ENCODE assay signal across 31 cellular contexts in genomic region chr2:9076210-9076609, GRCh38.
DNase-seq lines count a peak whose midpoint lies in the region; ATAC-seq and TF ChIP-seq lines count a peak whose summit lies in the region.
"Had no signal": no experiment of that assay in that cellular context is flagged by ENCODE, and none has a peak within 500 bp of the region (broad histone marks: within the 10 kb centered on the region; RNA-seq: fewer than 3 reads in every experiment).

No MANE protein-coding gene starts in this region.

- no peaks in the 10 kb centered on the region for H3K9me2 ChIP-seq in SK-N-SH

- no peak for TF ChIP-seq EP300 in SK-N-SH (IDR thresholded peaks at IDR 0.05; ENCODE audit: borderline replicate concordance in 1 of 2, low read depth in 1 of 2, low read length in 1 of 2)

- H4K20me1 ChIP-seq in SK-N-SH (ENCODE audit: insufficient read depth): no peaks in the 10 kb centered on the region

- H3K27ac ChIP-seq in SK-N-SH (ENCODE audit: low read depth in 2 of 2, low read length in 1 of 2) (no peak overlapping the region), testis (no peak overlapping the region)
- H3K27ac ChIP-seq: 22Rv1, body of pancreas, esophagus muscularis mucosa, neutrophil, psoas muscle had no signal

- H3K4me1 ChIP-seq in SK-N-SH (ENCODE audit: control insufficient read depth in 1 of 2, insufficient read depth in 2 of 2, low read depth in 1 of 2, low read length in 1 of 2) (peaks cover 0 to 2% of the 10 kb centered on the region in 2 experiments; a peak in 2 of 4 replicates), testis (no peaks in the 10 kb centered on the region)
- H3K4me1 ChIP-seq: body of pancreas, esophagus muscularis mucosa, psoas muscle had no signal

- TF ChIP-seq CTCF in SK-N-SH (IDR thresholded peaks at IDR 0.05): no peak
- no peak for TF ChIP-seq CTCF in epithelial cell of esophagus (IDR thresholded peaks at IDR 0.05; ENCODE audit: insufficient read depth, low read depth, low read length, missing control alignments)
- no peak for TF ChIP-seq CTCF in testis (IDR thresholded peaks at IDR 0.05)

- no peaks in the 10 kb centered on the region for H3K27me3 ChIP-seq in SK-N-SH (ENCODE audit: insufficient read depth)
- H3K27me3 ChIP-seq in testis: no peaks in the 10 kb centered on the region
- H3K27me3 ChIP-seq: body of pancreas, esophagus muscularis mucosa, neutrophil had no signal

- WGBS in SK-N-SH (ENCODE audit: low lambda C conversion rate): 94% methylated on average over 1 of the region's 1 CpG
- WGBS in testis, 2 donors: 71 to 83% methylated on average over 1 of the region's 1 CpG

- H3K79me2 ChIP-seq in SK-N-SH (ENCODE audit: insufficient read depth): no peaks in the 10 kb centered on the region

- CTCF ChIA-PET in SK-N-SH (lab: Yijun Ruan, JAX): no interaction called here

- no peak overlapping the region for H3K4me2 ChIP-seq in SK-N-SH

- H3K9me3 ChIP-seq in SK-N-SH (no peaks in the 10 kb centered on the region), testis (no peaks in the 10 kb centered on the region)
- H3K9me3 ChIP-seq: body of pancreas, neutrophil, psoas muscle had no signal

- H3K4me3 ChIP-seq in SK-N-SH (ENCODE audit: low read depth in 2 of 2, low read length in 1 of 2) (no peak overlapping the region), epithelial cell of esophagus (ENCODE audit: low read length) (no peak overlapping the region), testis (no peak overlapping the region)
- H3K4me3 ChIP-seq: body of pancreas, esophagus muscularis mucosa, psoas muscle had no signal

- no peaks in the 10 kb centered on the region for H3F3A ChIP-seq in SK-N-SH (replicated peaks; ENCODE audit: insufficient read depth)

- POLR2A ChIA-PET in SK-N-SH (lab: Yijun Ruan, JAX): no interaction called here

- no peak for TF ChIP-seq POLR2A in testis (IDR thresholded peaks at IDR 0.05)

- no peak overlapping the region for H3K9ac ChIP-seq in SK-N-SH

- DNase-seq in SK-N-SH (no peak), epithelial cell of esophagus (ENCODE audit: low read depth) (peak; percentile 46), iris pigment epithelial cell (ENCODE audit: low read depth) (peak; percentile 61), NCI-H2196 (lab: John Stamatoyannopoulos, UW; ENCODE audit: unreplicated experiment) (no peak), testis (no peak), left lobe of liver (ENCODE audit: low spot score) (no peak)
- DNase-seq: activated CD4-positive, alpha-beta memory T cell treated with anti-CD3 and anti-CD28 coated beads for 36 hours; activated CD4-positive, alpha-beta T cell treated with anti-CD3 and anti-CD28 coated beads for 1 hour; activated naive CD4-positive, alpha-beta T cell treated with Interleukin-2 at 50 U/mL for 16 hours; body of pancreas; C1 segment of cervical spinal cord; COR-L47; dermis blood vessel endothelial cell; endodermal cell; glutamatergic neuron; left ventricle myocardium superior; naive thymus-derived CD4-positive, alpha-beta T cell; NCI-H1092; NCI-H1694; NK-92 treated with Interleukin-12 subunit alpha and Interleukin-12 subunit beta, amount 100 ng/mL, for 24 hours; psoas muscle; stimulated activated CD4-positive, alpha-beta T cell treated with anti-CD3 and anti-CD28 coated beads, Interleukin-15, amount 100 ng/mL, for 24 hours; stimulated activated CD4-positive, alpha-beta T cell treated with anti-CD3 and anti-CD28 coated beads, Interleukin-4, amount 100 ng/mL, for 4 hours; T-helper 2 cell; trophoblast cell had no signal

- ATAC-seq in SK-N-SH treated with all-trans-retinoic acid at 6 μM for 48 hours (no peak), left lobe of liver (no peak), GM21619 (IDR thresholded peaks at IDR 0.05; ENCODE audit: unreplicated experiment) (no peak)
- ATAC-seq: body of pancreas; HCT116; left ventricle myocardium superior; naive thymus-derived CD4-positive, alpha-beta T cell; psoas muscle had no signal

- H3K36me3 ChIP-seq in SK-N-SH (replicated peaks in 1 of 2; ENCODE audit: control insufficient read depth in 1 of 2, insufficient read depth in 2 of 2, low read length in 1 of 2) (no peaks in the 10 kb centered on the region), testis (ENCODE audit: low read depth, missing control alignments) (no peaks in the 10 kb centered on the region)
- H3K36me3 ChIP-seq: esophagus muscularis mucosa, neutrophil had no signal

- intact Hi-C loops in testis (cut with DNase I; ENCODE audit: low total_unique reads): no loop called here

- peak overlapping the region; percentile 64; the same call in 1 of the 2 replicates for H2AFZ ChIP-seq in SK-N-SH (ENCODE audit: low read depth)

- TF ChIP-seq RAD21 in SK-N-SH (IDR thresholded peaks at IDR 0.05; ENCODE audit: low read length): no peak

TF ChIP-seq in SK-N-SH, 30 proteins besides CTCF, POLR2A, EP300 and RAD21 (continues in another document):
- TF ChIP-seq MXI1 (IDR thresholded peaks at IDR 0.05; ENCODE audit: low read depth, low read length) (no peak), NRF1 (IDR thresholded peaks at IDR 0.05; ENCODE audit: low read depth, low read length) (no peak), FOXJ3 (CRISPR knock-in tag; IDR thresholded peaks at IDR 0.05) (no peak), MEF2A (IDR thresholded peaks at IDR 0.05; ENCODE audit: borderline replicate concordance, low read depth) (no peak), RFX5 (IDR thresholded peaks at IDR 0.05; ENCODE audit: low read length) (no peak), TCF12 (IDR thresholded peaks at IDR 0.05) (no peak), FOXM1 (IDR thresholded peaks at IDR 0.05; ENCODE audit: low read depth) (no peak), ELF1 (IDR thresholded peaks at IDR 0.05) (no peak), RCOR1 (IDR thresholded peaks at IDR 0.05; ENCODE audit: low read length) (no peak), ZBTB33 (IDR thresholded peaks at IDR 0.05; ENCODE audit: borderline replicate concordance, low read depth) (no peak), FOSL2 (IDR thresholded peaks at IDR 0.05; ENCODE audit: borderline replicate concordance, low read depth) (no peak), CHD2 (IDR thresholded peaks at IDR 0.05; ENCODE audit: low read length, partially characterized antibody) (no peak), GATA2 (CRISPR knock-in tag; IDR thresholded peaks at IDR 0.05) (no peak), TEAD4 (IDR thresholded peaks at IDR 0.05; ENCODE audit: borderline replicate concordance, insufficient read depth) (no peak)

TF ChIP-seq in SK-N-SH treated with all-trans-retinoic acid at 6 μM for 48 hours, 23 proteins besides CTCF, POLR2A, EP300 and RAD21:
- TF ChIP-seq BACH2 (CRISPR knock-in tag; IDR thresholded peaks at IDR 0.05; ENCODE audit: borderline replicate concordance) (no peak), ZFP3 (CRISPR knock-in tag; IDR thresholded peaks at IDR 0.05) (no peak), POU6F1 (CRISPR knock-in tag; IDR thresholded peaks at IDR 0.05; ENCODE audit: borderline replicate concordance, low read depth) (no peak), ZNF8 (CRISPR knock-in tag; IDR thresholded peaks at IDR 0.05) (no peak), TCF4 (CRISPR knock-in tag; IDR thresholded peaks at IDR 0.05; ENCODE audit: borderline replicate concordance) (no peak)
TF ChIP-seq in SK-N-SH treated with all-trans-retinoic acid at 6 μM for 48 hours: peak in this region for 0.

Comparison
In these comparisons a context has a peak if more than half of its experiments do, and no peak if none do; other contexts are left out.
1. DNase-seq: peak in epithelial cell of esophagus (single experiment) and iris pigment epithelial cell (single experiment); none in SK-N-SH (single experiment), NCI-H2196 (single experiment), testis (single experiment) and left lobe of liver (single experiment).